Comparison of ENCODE assay signal across 6 cellular contexts in the genomic region with DNA sequence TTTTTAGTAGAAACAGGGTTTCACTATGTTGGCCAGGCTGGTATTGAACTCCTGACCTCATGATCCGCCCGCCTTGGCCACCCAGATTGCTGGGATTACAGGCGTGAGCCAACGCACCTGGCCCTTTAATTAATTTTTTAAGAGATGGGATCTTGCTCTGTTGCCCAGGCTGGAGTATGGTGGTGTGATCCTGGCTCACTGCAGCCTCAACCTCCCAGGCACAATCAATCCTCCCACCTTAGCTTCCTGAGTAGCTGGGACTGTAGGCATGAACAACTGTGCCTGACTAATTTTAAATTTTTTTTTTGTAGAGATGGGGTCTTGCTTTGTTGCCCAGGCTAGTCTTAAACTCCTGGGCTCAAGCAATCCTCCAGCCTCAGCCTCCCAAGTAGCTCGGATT. TPM values are rescaled to one million over a fixed set of nuclear protein-coding genes. Genes with fewer than 3 reads are reported as not detected.
DNase-seq lines count a peak whose midpoint lies in the region; ATAC-seq and TF ChIP-seq lines count a peak whose summit lies in the region.
"Not testable (repeated sequence)": the region's sequence is repeated elsewhere in the genome, so short reads cannot be mapped to it uniquely, and the experiment has no call there.

No MANE protein-coding gene starts in this region.

- not testable (repeated sequence) for H3K9me3 ChIP-seq in HEK293 (ENCODE audit: control insufficient read depth, insufficient read depth, low read depth, low read length); Panc1 (ENCODE audit: control insufficient read depth, insufficient read depth, low read depth, low read length); transverse colon

- intact Hi-C loops in Panc1 (cut with micrococcal nuclease; ENCODE audit: unreplicated experiment); MCF 10A (cut with micrococcal nuclease); Right ventricle myocardium superior (cut with DNase I); transverse colon (cut with DNase I; ENCODE audit: low total_unique reads): not testable (repeated sequence)

- POLR2A ChIA-PET in HEK293 (lab: Yijun Ruan, JAX) (interaction anchor here (0.5 to 2.2 kb wide), 2 partner anchors 12 to 344 kb away, joined by 4 to 10 read pairs; a partner anchor contains a TSS), MCF 10A (lab: Yijun Ruan, JAX) (interaction anchor here (0.6 to 22.0 kb wide), 4 partner anchors 15 to 201 kb away, joined by 3 to 1263 read pairs (median 140); a partner anchor contains a TSS)
- POLR2A ChIA-PET in Panc1 (lab: Charles Lee); WTC11 (lab: Charles Lee): not testable (repeated sequence)

- not testable (repeated sequence) for H3K4me1 Mint-ChIP-seq in WTC11
- peaks cover 21% of the 10 kb centered on the region for H3K4me1 Mint-ChIP-seq in MCF 10A (ENCODE audit: insufficient read depth, unreplicated experiment)

- H3K27ac Mint-ChIP-seq in WTC11 = not testable (repeated sequence)
- H3K27ac Mint-ChIP-seq in MCF 10A (ENCODE audit: low read depth, unreplicated experiment) = peak overlapping the region; percentile 35

- not testable (repeated sequence) for H3K4me1 ChIP-seq in HEK293 (ENCODE audit: control insufficient read depth, insufficient read depth, low read length)
- peaks cover 58% of the 10 kb centered on the region for H3K4me1 ChIP-seq in Panc1 (ENCODE audit: control insufficient read depth, insufficient read depth, low read length)
- peaks cover 9 to 47% (median 22%) of the 10 kb centered on the region in 4 donors for H3K4me1 ChIP-seq in transverse colon

- TF ChIP-seq EP300 in transverse colon (IDR thresholded peaks at IDR 0.05; ENCODE audit: low read depth) = not testable (repeated sequence)

- CTCF ChIA-PET in HEK293 (lab: Yijun Ruan, JAX) = not testable (repeated sequence)
- CTCF ChIA-PET in Panc1 (lab: Charles Lee) = interaction anchor here (0.6 kb wide), 1 partner anchor 13 kb away, joined by 3 read pairs; no protein-coding TSS in a partner anchor
- CTCF ChIA-PET in WTC11 (lab: Charles Lee) = interaction anchor here (3.1 kb wide), 1 partner anchor 11 kb away, joined by 13 read pairs; no protein-coding TSS in a partner anchor
- CTCF ChIA-PET in MCF 10A (lab: Yijun Ruan, JAX) = interaction anchor here (0.6 to 2.1 kb wide), 4 partner anchors 11 to 304 kb away, joined by 3 to 16 read pairs (median 4); a partner anchor contains a TSS

- not testable (repeated sequence) for ATAC-seq in Panc1; WTC11; Right ventricle myocardium superior (ENCODE audit: poor library complexity)

- not testable (repeated sequence) for DNase-seq in Panc1 (ENCODE audit: low read depth, low spot score); WTC11 (ENCODE audit: low spot score); MCF 10A (ENCODE audit: unreplicated experiment)
- DNase-seq in Right ventricle myocardium superior (peak; percentile 6), transverse colon (peak; percentile 4)

- H3K27me3 Mint-ChIP-seq in WTC11 (ENCODE audit: low read depth); MCF 10A (ENCODE audit: insufficient read depth, unreplicated experiment): not testable (repeated sequence)

- not testable (repeated sequence) for TF ChIP-seq CTCF in HEK293 (tag by site-specific recombination; IDR thresholded peaks at IDR 0.05); Panc1 (IDR thresholded peaks at IDR 0.05); WTC11 (IDR thresholded peaks at IDR 0.05); MCF 10A (IDR thresholded peaks at IDR 0.05; ENCODE audit: unreplicated experiment); transverse colon (IDR thresholded peaks at IDR 0.05)

- TF ChIP-seq POLR2A in transverse colon (IDR thresholded peaks at IDR 0.05) = not testable (repeated sequence)

- 86% methylated on average over 1 to 5 of the region's 5 CpGs for WGBS in transverse colon (ENCODE audit: low coverage in 1 of 2), 2 donors

- H3K27ac ChIP-seq in HEK293 (ENCODE audit: extremely low read depth, low read depth, low read length) = not testable (repeated sequence)
- H3K27ac ChIP-seq in Panc1 (ENCODE audit: low read length) = peak overlapping the region; percentile 96
- H3K27ac ChIP-seq in transverse colon = peak overlapping the region; percentile 23 to 99 (median 58)

- not testable (repeated sequence) for H3K9me3 Mint-ChIP-seq in WTC11; MCF 10A (ENCODE audit: unreplicated experiment)

- not testable (repeated sequence) for H3K36me3 ChIP-seq in HEK293 (ENCODE audit: control insufficient read depth in 2 of 2, insufficient read depth in 1 of 2, low read length in 2 of 2); Panc1 (ENCODE audit: control insufficient read depth, insufficient read depth, low read length); transverse colon

- BruUV-seq in Panc1 (replicated peaks; lab: Mats Ljungman, UMichigan); MCF 10A (replicated peaks; lab: Mats Ljungman, UMichigan): not testable (repeated sequence)

- H3K4me3 Mint-ChIP-seq in WTC11; MCF 10A (ENCODE audit: unreplicated experiment): not testable (repeated sequence)

- not testable (repeated sequence) for H3K27me3 ChIP-seq in Panc1 (ENCODE audit: control insufficient read depth, insufficient read depth, low read length); transverse colon

- not testable (repeated sequence) for H3K36me3 Mint-ChIP-seq in WTC11
- peaks cover 10% of the 10 kb centered on the region for H3K36me3 Mint-ChIP-seq in MCF 10A (ENCODE audit: insufficient read depth, unreplicated experiment)

- in situ Hi-C loops in Panc1 (cut with HindIII; ENCODE audit: low pct_unique_long_range_greater_than_20kb, low sequenced_read_pairs); transverse colon (cut with MboI; ENCODE audit: low pct_ligation_motif_present in 1 of 4, low pct_unique_long_range_greater_than_20kb in 1 of 4, low sequenced_read_pairs in 3 of 4): not testable (repeated sequence)

- H3K4me3 ChIP-seq in HEK293 (ENCODE audit: low read depth, low read length); Panc1 (ENCODE audit: low read depth in 2 of 2, low read length in 2 of 2); transverse colon: not testable (repeated sequence)

TF ChIP-seq in HEK293, 187 proteins besides CTCF, POLR2A, EP300 and RAD21:
- TF ChIP-seq ZNF121 (tag by site-specific recombination; IDR thresholded peaks at IDR 0.05) = peak; percentile 83

TF ChIP-seq in WTC11, 78 proteins besides CTCF, POLR2A, EP300 and RAD21:
- TF ChIP-seq ZNF121 (CRISPR knock-in tag; IDR thresholded peaks at IDR 0.05) = peak; percentile 58; the same call in 1 of the 2 replicates

RNA-seq across cellular contexts. Expression of a gene that starts 12.3 kb away (rescaled TPM):
- total RNA-seq in Panc1 (2021; ENCODE audit: unreplicated experiment) (79.9 TPM), WTC11 (2021) (9.5 to 12.4 TPM (median 11.0 TPM) in 3 replicates), MCF 10A (2022) (594 and 611 TPM in 2 replicates), Right ventricle myocardium superior (122 TPM), transverse colon (100 to 1,000 TPM; 469 to 701 (median 567) TPM)
- polyA plus RNA-seq in Panc1 (2012; ENCODE audit: insufficient read length) = 65.0 TPM

RNA-seq across cellular contexts. Expression of a gene that starts 50.7 kb away (rescaled TPM):
- total RNA-seq in Panc1 (2021; ENCODE audit: unreplicated experiment) (206 TPM), WTC11 (2021) (89.8 to 101 TPM (median 97.1 TPM) in 3 replicates), MCF 10A (2022) (257 and 292 TPM in 2 replicates), Right ventricle myocardium superior (75.5 TPM), transverse colon (100 to 1,000 TPM; 125 to 252 (median 184) TPM)
- 419 TPM for polyA plus RNA-seq in Panc1 (2012; ENCODE audit: insufficient read length)
